In the genomic region with DNA sequence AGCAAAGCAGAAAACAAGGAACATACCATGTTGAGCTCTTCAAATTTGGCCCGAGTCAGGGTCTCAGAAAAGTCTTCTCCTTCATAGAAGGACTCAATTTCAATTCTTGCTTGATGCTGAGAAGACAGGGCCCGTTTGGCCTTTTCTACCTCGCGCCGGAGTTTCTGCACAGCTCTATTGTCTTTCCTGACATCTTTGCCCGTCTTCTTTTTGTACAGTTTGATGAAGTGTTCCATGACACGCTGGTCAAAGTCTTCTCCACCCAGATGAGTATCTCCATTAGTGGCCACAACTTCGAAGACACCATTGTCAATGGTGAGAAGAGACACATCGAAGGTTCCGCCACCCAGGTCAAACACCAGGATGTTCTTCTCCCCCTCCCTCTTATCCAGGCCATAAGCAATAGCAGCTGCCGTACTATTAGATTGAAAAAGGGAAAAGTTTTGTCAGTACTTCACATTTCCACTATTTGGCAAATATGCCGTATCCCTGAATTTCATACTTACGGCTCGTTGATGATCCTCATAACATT, we compare ENCODE assay signal across 1 cellular context.
TF ChIP-seq lines count a peak whose summit lies in the region.

No MANE protein-coding gene starts in this region.

TF ChIP-seq in endothelial cell of umbilical vein, 7 proteins besides CTCF, POLR2A, EP300 and RAD21:
- TF ChIP-seq POLR2AphosphoS5 (IDR thresholded peaks at IDR 0.05; ENCODE audit: insufficient read depth, low read depth, low read length) (no peak), JUN (IDR thresholded peaks at IDR 0.05; ENCODE audit: borderline replicate concordance, insufficient read depth, insufficient read length, low read depth) (no peak), EZH2 (IDR thresholded peaks at IDR 0.05; ENCODE audit: borderline replicate concordance, low read depth, low read length, severe bottlenecking) (no peak), MYC (IDR thresholded peaks at IDR 0.05; ENCODE audit: low read depth, low read length) (no peak)
- TF ChIP-seq, protein P1, sequence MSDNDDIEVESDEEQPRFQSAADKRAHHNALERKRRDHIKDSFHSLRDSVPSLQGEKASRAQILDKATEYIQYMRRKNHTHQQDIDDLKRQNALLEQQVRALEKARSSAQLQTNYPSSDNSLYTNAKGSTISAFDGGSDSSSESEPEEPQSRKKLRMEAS (IDR thresholded peaks at IDR 0.05; ENCODE audit: insufficient read depth, insufficient read length) = no peak
